Comparison of ENCODE assay signal across 8 cellular contexts in the genomic region with DNA sequence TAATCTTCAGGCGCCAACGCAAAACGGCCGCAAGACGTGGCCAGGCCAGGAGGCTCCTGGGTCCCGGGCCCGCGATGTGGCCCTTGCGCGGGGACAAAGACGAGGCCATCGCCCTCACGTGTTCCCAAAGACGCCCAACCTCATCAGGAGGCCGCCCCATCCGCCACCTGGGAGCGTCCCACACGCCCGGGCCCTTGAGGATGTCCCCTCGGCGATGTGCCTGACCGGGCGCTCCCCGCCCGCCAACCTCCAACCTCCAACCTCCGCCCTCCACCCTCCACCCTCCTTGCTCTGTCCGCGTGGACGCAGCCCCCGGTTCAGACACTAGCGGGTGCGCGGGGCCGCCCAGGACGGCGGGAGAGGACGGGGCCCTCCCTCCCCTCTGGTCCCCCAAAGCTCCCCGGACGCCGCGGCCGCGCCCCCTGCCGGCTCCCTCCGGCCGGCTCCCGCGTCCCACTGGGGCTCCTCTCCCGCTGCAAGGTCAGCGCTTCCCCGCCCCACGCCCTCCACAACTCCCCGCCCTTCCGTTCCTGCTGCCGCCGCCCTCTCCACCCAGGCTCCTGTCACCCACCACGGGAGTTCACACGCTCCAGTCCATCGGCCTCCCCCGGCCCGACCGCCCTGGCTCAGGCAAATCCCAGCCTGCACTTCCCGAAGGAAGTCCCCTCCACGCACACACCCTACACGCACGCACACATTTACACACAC.
DNase-seq lines count a peak whose midpoint lies in the region; ATAC-seq and TF ChIP-seq lines count a peak whose summit lies in the region.

No MANE protein-coding gene starts in this region.

- H3K27ac Mint-ChIP-seq in activated CD8-positive, alpha-beta T cell treated with anti-CD3 and anti-CD28 coated beads, Interleukin-2, amount 10 ng/mL, durations not matched to agents 7 days and 5 days, result no peak overlapping the region

- peaks cover 8% of the 10 kb centered on the region for H3K27me3 Mint-ChIP-seq in activated CD8-positive, alpha-beta T cell treated with anti-CD3 and anti-CD28 coated beads, Interleukin-2, amount 10 ng/mL, durations not matched to agents 7 days and 5 days (ENCODE audit: low read depth)

- POLR2A ChIA-PET in activated CD8-positive, alpha-beta T cell treated with anti-CD3 and anti-CD28 coated beads, Interleukin-2, amount 10 ng/mL, durations not matched to agents 7 days and 5 days (lab: Charles Lee), result no interaction called here

- TF ChIP-seq CTCF in AG10803 (conservative IDR thresholded peaks at IDR 0.05; ENCODE audit: low read length) (peak; percentile 1; the same call in 1 of the 2 replicates), LNCAP (IDR thresholded peaks at IDR 0.05) (peak; percentile 18; the same call in 1 of the 2 replicates), cardiac muscle cell (IDR thresholded peaks at IDR 0.05; ENCODE audit: low read depth, low read length) (peak; percentile 51), brain microvascular endothelial cell (IDR thresholded peaks at IDR 0.05; ENCODE audit: low read depth, low read length, missing control alignments) (no peak)

- H3K27ac ChIP-seq in cardiac muscle cell, result no peak overlapping the region
- H3K27ac ChIP-seq in brain microvascular endothelial cell, result no peak overlapping the region

- DNase-seq in AG10803 (ENCODE audit: low read depth) (no peak), cardiac muscle cell (ENCODE audit: low read depth in 1 of 2, low spot score in 1 of 2) (peak; percentile 14 to 75), retina (peak; percentile 85), brain microvascular endothelial cell (no peak)
- peak; percentile 45 for DNase-seq in activated CD8-positive, alpha-beta T cell treated with anti-CD3 and anti-CD28 coated beads, Interleukin-2, amount 10 ng/mL, durations not matched to agents 7 days and 5 days

- H3K4me1 Mint-ChIP-seq in activated CD8-positive, alpha-beta T cell treated with anti-CD3 and anti-CD28 coated beads, Interleukin-2, amount 10 ng/mL, durations not matched to agents 7 days and 5 days (ENCODE audit: low read depth), result peaks cover 3% of the 10 kb centered on the region

- peaks cover 5% of the 10 kb centered on the region for H3K4me1 ChIP-seq in cardiac muscle cell (ENCODE audit: low read depth)

- H3K4me3 Mint-ChIP-seq in activated CD8-positive, alpha-beta T cell treated with anti-CD3 and anti-CD28 coated beads, Interleukin-2, amount 10 ng/mL, durations not matched to agents 7 days and 5 days, result no peak overlapping the region

- H3K27me3 ChIP-seq in cardiac muscle cell (peaks cover 40% of the 10 kb centered on the region), brain microvascular endothelial cell (replicated peaks) (peaks cover 7% of the 10 kb centered on the region)

- H3K36me3 ChIP-seq in cardiac muscle cell, result no peaks in the 10 kb centered on the region
- H3K36me3 ChIP-seq in brain microvascular endothelial cell (replicated peaks), result no peaks in the 10 kb centered on the region

- H3K36me3 Mint-ChIP-seq in activated CD8-positive, alpha-beta T cell treated with anti-CD3 and anti-CD28 coated beads, Interleukin-2, amount 10 ng/mL, durations not matched to agents 7 days and 5 days (ENCODE audit: low read depth), result no peaks in the 10 kb centered on the region

- CTCF ChIA-PET in activated CD8-positive, alpha-beta T cell treated with anti-CD3 and anti-CD28 coated beads, Interleukin-2, amount 10 ng/mL, durations not matched to agents 7 days and 5 days (lab: Charles Lee), result interaction anchor here (2.1 kb wide), 1 partner anchor 522 kb away, joined by 5 read pairs; no protein-coding TSS in a partner anchor

- no peaks in the 10 kb centered on the region for H3K9me3 Mint-ChIP-seq in activated CD8-positive, alpha-beta T cell treated with anti-CD3 and anti-CD28 coated beads, Interleukin-2, amount 10 ng/mL, durations not matched to agents 7 days and 5 days (ENCODE audit: insufficient read depth)

- in situ Hi-C loops in brain microvascular endothelial cell (cut with HindIII; ENCODE audit: low pct_ligation_motif_present, low sequenced_read_pairs), result no loop called here

- H3K4me3 ChIP-seq in AG10803 (ENCODE audit: low read length) (no peak overlapping the region), cardiac muscle cell (peak overlapping the region; percentile 21), brain microvascular endothelial cell (ENCODE audit: low read depth, low read length) (no peak overlapping the region)

- ATAC-seq in activated CD8-positive, alpha-beta T cell treated with anti-CD3 and anti-CD28 coated beads, Interleukin-2, amount 10 ng/mL, durations not matched to agents 7 days and 5 days, result peak; percentile 76
- no peak for ATAC-seq in HG03108 (IDR thresholded peaks at IDR 0.05; ENCODE audit: unreplicated experiment)
- ATAC-seq in GM18502 (IDR thresholded peaks at IDR 0.05; ENCODE audit: poor library complexity, unreplicated experiment), result no peak

- no peaks in the 10 kb centered on the region for H3K9me3 ChIP-seq in cardiac muscle cell (ENCODE audit: low read depth)

Comparison
In these comparisons a context has a peak if more than half of its experiments do, and no peak if none do; other contexts are left out.
1. DNase-seq: peak in activated CD8-positive, alpha-beta T cell treated with anti-CD3 and anti-CD28 coated beads, Interleukin-2, amount 10 ng/mL, durations not matched to agents 7 days and 5 days (single experiment), cardiac muscle cell (2 of 2) and retina (single experiment); none in AG10803 (single experiment) and brain microvascular endothelial cell (single experiment).